2 cellular contexts compared by ENCODE assay signal in the genomic region with DNA sequence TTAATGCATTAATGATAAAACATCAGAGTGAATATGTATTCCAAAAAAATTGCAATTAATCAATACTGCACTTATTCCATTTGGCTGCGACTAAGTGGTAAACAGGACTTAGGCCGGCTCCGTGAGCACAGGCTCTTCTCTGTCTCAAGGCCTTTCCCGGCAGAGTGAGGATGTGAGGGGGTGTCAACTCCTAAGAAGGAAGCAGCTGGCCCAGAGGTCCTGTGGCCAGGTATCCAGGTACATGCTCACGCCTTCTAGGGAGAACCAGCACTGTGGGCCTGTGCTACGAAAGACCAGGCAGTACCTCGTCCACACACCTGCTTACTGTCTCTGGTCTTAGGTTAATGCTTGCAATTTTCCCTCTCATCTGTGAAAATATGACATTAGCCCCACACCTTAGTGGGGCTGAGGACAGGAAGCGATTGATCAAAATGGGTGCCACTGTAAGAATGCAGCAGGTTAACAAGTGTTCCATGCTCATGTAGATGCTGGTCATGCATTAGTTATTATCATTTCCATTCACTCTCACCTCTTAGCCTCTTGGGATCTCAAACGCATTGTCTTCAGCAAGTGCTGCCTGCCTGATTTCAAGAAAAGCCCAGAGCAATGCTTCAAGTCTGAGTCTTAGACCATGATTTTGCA.
TF ChIP-seq lines count a peak whose summit lies in the region.

No MANE protein-coding gene starts in this region.

TF ChIP-seq in SK-N-SH, 30 proteins besides CTCF, POLR2A, EP300 and RAD21:
- no peak for TF ChIP-seq GABPA (IDR thresholded peaks at IDR 0.05; ENCODE audit: low read depth)
- TF ChIP-seq, protein P1, sequence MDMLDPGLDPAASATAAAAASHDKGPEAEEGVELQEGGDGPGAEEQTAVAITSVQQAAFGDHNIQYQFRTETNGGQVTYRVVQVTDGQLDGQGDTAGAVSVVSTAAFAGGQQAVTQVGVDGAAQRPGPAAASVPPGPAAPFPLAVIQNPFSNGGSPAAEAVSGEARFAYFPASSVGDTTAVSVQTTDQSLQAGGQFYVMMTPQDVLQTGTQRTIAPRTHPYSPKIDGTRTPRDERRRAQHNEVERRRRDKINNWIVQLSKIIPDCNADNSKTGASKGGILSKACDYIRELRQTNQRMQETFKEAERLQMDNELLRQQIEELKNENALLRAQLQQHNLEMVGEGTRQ (IDR thresholded peaks at IDR 0.05; ENCODE audit: borderline replicate concordance, low read depth, low read length) = no peak
- TF ChIP-seq, protein P2, sequence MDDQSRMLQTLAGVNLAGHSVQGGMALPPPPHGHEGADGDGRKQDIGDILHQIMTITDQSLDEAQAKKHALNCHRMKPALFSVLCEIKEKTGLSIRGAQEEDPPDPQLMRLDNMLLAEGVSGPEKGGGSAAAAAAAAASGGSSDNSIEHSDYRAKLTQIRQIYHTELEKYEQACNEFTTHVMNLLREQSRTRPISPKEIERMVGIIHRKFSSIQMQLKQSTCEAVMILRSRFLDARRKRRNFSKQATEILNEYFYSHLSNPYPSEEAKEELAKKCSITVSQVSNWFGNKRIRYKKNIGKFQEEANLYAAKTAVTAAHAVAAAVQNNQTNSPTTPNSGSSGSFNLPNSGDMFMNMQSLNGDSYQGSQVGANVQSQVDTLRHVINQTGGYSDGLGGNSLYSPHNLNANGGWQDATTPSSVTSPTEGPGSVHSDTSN (IDR thresholded peaks at IDR 0.05) = peak; percentile 28; the same call in 1 of the 2 replicates
- no peak for TF ChIP-seq TCF12 (IDR thresholded peaks at IDR 0.05)

TF ChIP-seq in SK-N-SH treated with all-trans-retinoic acid at 6 μM for 48 hours, 23 proteins besides CTCF, POLR2A, EP300 and RAD21:
- TF ChIP-seq ZNF8 (CRISPR knock-in tag; IDR thresholded peaks at IDR 0.05) (no peak), ZFP30 (CRISPR knock-in tag; IDR thresholded peaks at IDR 0.05) (no peak), ZFP3 (CRISPR knock-in tag; IDR thresholded peaks at IDR 0.05) (no peak), ESRRG (CRISPR knock-in tag; IDR thresholded peaks at IDR 0.05) (no peak)
- TF ChIP-seq, protein P3, sequence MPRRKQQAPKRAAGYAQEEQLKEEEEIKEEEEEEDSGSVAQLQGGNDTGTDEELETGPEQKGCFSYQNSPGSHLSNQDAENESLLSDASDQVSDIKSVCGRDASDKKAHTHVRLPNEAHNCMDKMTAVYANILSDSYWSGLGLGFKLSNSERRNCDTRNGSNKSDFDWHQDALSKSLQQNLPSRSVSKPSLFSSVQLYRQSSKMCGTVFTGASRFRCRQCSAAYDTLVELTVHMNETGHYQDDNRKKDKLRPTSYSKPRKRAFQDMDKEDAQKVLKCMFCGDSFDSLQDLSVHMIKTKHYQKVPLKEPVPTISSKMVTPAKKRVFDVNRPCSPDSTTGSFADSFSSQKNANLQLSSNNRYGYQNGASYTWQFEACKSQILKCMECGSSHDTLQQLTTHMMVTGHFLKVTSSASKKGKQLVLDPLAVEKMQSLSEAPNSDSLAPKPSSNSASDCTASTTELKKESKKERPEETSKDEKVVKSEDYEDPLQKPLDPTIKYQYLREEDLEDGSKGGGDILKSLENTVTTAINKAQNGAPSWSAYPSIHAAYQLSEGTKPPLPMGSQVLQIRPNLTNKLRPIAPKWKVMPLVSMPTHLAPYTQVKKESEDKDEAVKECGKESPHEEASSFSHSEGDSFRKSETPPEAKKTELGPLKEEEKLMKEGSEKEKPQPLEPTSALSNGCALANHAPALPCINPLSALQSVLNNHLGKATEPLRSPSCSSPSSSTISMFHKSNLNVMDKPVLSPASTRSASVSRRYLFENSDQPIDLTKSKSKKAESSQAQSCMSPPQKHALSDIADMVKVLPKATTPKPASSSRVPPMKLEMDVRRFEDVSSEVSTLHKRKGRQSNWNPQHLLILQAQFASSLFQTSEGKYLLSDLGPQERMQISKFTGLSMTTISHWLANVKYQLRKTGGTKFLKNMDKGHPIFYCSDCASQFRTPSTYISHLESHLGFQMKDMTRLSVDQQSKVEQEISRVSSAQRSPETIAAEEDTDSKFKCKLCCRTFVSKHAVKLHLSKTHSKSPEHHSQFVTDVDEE (CRISPR knock-in tag; IDR thresholded peaks at IDR 0.05) = no peak
- TF ChIP-seq, protein P4, sequence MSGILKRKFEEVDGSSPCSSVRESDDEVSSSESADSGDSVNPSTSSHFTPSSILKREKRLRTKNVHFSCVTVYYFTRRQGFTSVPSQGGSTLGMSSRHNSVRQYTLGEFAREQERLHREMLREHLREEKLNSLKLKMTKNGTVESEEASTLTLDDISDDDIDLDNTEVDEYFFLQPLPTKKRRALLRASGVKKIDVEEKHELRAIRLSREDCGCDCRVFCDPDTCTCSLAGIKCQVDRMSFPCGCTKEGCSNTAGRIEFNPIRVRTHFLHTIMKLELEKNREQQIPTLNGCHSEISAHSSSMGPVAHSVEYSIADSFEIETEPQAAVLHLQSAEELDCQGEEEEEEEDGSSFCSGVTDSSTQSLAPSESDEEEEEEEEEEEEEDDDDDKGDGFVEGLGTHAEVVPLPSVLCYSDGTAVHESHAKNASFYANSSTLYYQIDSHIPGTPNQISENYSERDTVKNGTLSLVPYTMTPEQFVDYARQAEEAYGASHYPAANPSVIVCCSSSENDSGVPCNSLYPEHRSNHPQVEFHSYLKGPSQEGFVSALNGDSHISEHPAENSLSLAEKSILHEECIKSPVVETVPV (CRISPR knock-in tag; IDR thresholded peaks at IDR 0.05) = no peak
- TF ChIP-seq, protein P5, sequence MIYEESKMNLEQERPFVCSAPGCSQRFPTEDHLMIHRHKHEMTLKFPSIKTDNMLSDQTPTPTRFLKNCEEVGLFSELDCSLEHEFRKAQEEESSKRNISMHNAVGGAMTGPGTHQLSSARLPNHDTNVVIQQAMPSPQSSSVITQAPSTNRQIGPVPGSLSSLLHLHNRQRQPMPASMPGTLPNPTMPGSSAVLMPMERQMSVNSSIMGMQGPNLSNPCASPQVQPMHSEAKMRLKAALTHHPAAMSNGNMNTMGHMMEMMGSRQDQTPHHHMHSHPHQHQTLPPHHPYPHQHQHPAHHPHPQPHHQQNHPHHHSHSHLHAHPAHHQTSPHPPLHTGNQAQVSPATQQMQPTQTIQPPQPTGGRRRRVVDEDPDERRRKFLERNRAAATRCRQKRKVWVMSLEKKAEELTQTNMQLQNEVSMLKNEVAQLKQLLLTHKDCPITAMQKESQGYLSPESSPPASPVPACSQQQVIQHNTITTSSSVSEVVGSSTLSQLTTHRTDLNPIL (CRISPR knock-in tag; IDR thresholded peaks at IDR 0.05; ENCODE audit: low read depth) = no peak
